Comparison of ENCODE assay signal across 6 cellular contexts in genomic region chr20:17821606-17822005, GRCh38.
DNase-seq lines count a peak whose midpoint lies in the region; ATAC-seq, FAIRE-seq and TF ChIP-seq lines count a peak whose summit lies in the region.
"Not testable (repeated sequence)": the region's sequence is repeated elsewhere in the genome, so short reads cannot be mapped to it uniquely, and the experiment has no call there.

No MANE protein-coding gene starts in this region.

- H3K27me3 Mint-ChIP-seq in Caco-2 (ENCODE audit: insufficient read depth, unreplicated experiment): not testable (repeated sequence)
- peaks cover 11% of the 10 kb centered on the region for H3K27me3 Mint-ChIP-seq in stimulated activated memory B cell treated with anti-CD40 and anti-IgM and Interleukin-4, amounts not matched to agents 10 μg/mL and 1 μg/mL and 100 μg/mL, for 72 hours

- H3K27ac Mint-ChIP-seq in Caco-2 (ENCODE audit: unreplicated experiment): peak overlapping the region; percentile 65
- peak overlapping the region; percentile 49 for H3K27ac Mint-ChIP-seq in stimulated activated memory B cell treated with anti-CD40 and anti-IgM and Interleukin-4, amounts not matched to agents 10 μg/mL and 1 μg/mL and 100 μg/mL, for 72 hours

- H3K9ac ChIP-seq in HepG2 (ENCODE audit: insufficient read depth, low read depth, low read length): not testable (repeated sequence)

- H4K20me1 ChIP-seq in HepG2 (ENCODE audit: insufficient read depth, low read length): not testable (repeated sequence)

- H3K4me3 ChIP-seq in Caco-2 (ENCODE audit: low read depth, low read length); body of pancreas; muscle layer of duodenum (ENCODE audit: low read depth in 1 of 2, low read length in 2 of 2); pancreas: not testable (repeated sequence)
- peak overlapping the region in 1 of 3 experiments; percentile 11; a peak in 1 of 6 replicates for H3K4me3 ChIP-seq in HepG2 (replicated peaks in 1 of 3; ENCODE audit: insufficient read depth in 1 of 3, low read depth in 2 of 3, low read length in 3 of 3)

- WGBS in body of pancreas, 2 donors: 68 to 79% methylated on average over 3 of the region's 3 CpGs
- 82% methylated on average over 3 of the region's 3 CpGs for WGBS in HepG2 (ENCODE audit: low lambda C conversion rate)
- WGBS in pancreas, 2 donors: 72 to 83% methylated on average over 3 of the region's 3 CpGs

- BruUV-seq in Caco-2 (replicated peaks; lab: Mats Ljungman, UMichigan); HepG2 (replicated peaks; lab: Mats Ljungman, UMichigan): not testable (repeated sequence)

- H3K4me1 ChIP-seq in Caco-2 (peaks cover 16% of the 10 kb centered on the region), body of pancreas (peaks cover 24% of the 10 kb centered on the region), HepG2 (ENCODE audit: insufficient read depth, low read length) (peaks cover 83% of the 10 kb centered on the region), pancreas (peaks cover 14 to 25% (median 25%) of the 10 kb centered on the region in 3 donors)
- not testable (repeated sequence) for H3K4me1 ChIP-seq in muscle layer of duodenum (ENCODE audit: control insufficient read depth in 1 of 2, insufficient read depth in 2 of 2, low read length in 2 of 2)

- in situ Hi-C loops in HepG2 (cut with HindIII; ENCODE audit: extremely low pct_ligation_motif_present, low pct_unique_long_range_greater_than_20kb): not testable (repeated sequence)

- not testable (repeated sequence) for ATAC-seq in body of pancreas; HepG2; pancreas; stimulated activated memory B cell treated with anti-CD40 and anti-IgM and Interleukin-4, amounts not matched to agents 10 μg/mL and 1 μg/mL and 100 μg/mL, for 72 hours

- not testable (repeated sequence) for DNase-seq in Caco-2; body of pancreas; HepG2 (ENCODE audit: low spot score)
- DNase-seq in pancreas: peak in 1 of 6 donors; percentile 27

- not testable (repeated sequence) for FAIRE-seq in HepG2 (lab: Jason Lieb, UNC); pancreas (lab: Jason Lieb, UNC)

- not testable (repeated sequence) for H3K9me3 Mint-ChIP-seq in Caco-2 (ENCODE audit: unreplicated experiment); stimulated activated memory B cell treated with anti-CD40 and anti-IgM and Interleukin-4, amounts not matched to agents 10 μg/mL and 1 μg/mL and 100 μg/mL, for 72 hours

- TF ChIP-seq POLR2A in body of pancreas (IDR thresholded peaks at IDR 0.05); HepG2 (IDR thresholded peaks at IDR 0.05; ENCODE audit: insufficient read depth in 1 of 2, low read depth in 2 of 2, low read length in 2 of 2): not testable (repeated sequence)

- peak overlapping the region; percentile 46 for H3K4me2 ChIP-seq in HepG2 (ENCODE audit: low read depth, low read length)

- not testable (repeated sequence) for TF ChIP-seq RAD21 in HepG2 (CRISPR knock-in tag; IDR thresholded peaks at IDR 0.05)

- not testable (repeated sequence) for TF ChIP-seq EP300 in HepG2 (IDR thresholded peaks at IDR 0.05; ENCODE audit: low read depth in 2 of 2, low read length in 2 of 2); HepG2 (CRISPR knock-in tag; IDR thresholded peaks at IDR 0.05; ENCODE audit: borderline replicate concordance)

- not testable (repeated sequence) for H3K9me3 ChIP-seq in Caco-2; body of pancreas; HepG2 (ENCODE audit: low read length); muscle layer of duodenum (ENCODE audit: control insufficient read depth in 1 of 2, low read length in 2 of 2); pancreas

- H3K27ac ChIP-seq in body of pancreas (peak overlapping the region; percentile 62 to 83 (median 78)), muscle layer of duodenum (ENCODE audit: low read length) (peak overlapping the region; percentile 1), pancreas (peak overlapping the region; percentile 53 to 73 (median 63))
- H3K27ac ChIP-seq in HepG2 (ENCODE audit: extremely low read length, insufficient read depth, low read length): not testable (repeated sequence)

- H3K36me3 Mint-ChIP-seq in Caco-2 (ENCODE audit: insufficient read depth, unreplicated experiment); stimulated activated memory B cell treated with anti-CD40 and anti-IgM and Interleukin-4, amounts not matched to agents 10 μg/mL and 1 μg/mL and 100 μg/mL, for 72 hours: not testable (repeated sequence)

- not testable (repeated sequence) for H2AFZ ChIP-seq in HepG2 (ENCODE audit: low read length)

- not testable (repeated sequence) for H3K36me3 ChIP-seq in Caco-2 (ENCODE audit: control insufficient read depth, insufficient read depth, low read length); body of pancreas (replicated peaks in 1 of 2; ENCODE audit: insufficient read depth in 1 of 2, low read depth in 2 of 2); HepG2 (replicated peaks in 1 of 2; ENCODE audit: control insufficient read depth in 1 of 2, insufficient read depth in 2 of 2, low read length in 2 of 2); muscle layer of duodenum (ENCODE audit: control insufficient read depth in 1 of 2, insufficient read depth in 2 of 2, low read length in 2 of 2); pancreas

- not testable (repeated sequence) for TF ChIP-seq CTCF in Caco-2 (IDR thresholded peaks at IDR 0.05; ENCODE audit: insufficient read depth in 1 of 2, low read depth in 1 of 2, low read length in 1 of 2, severe bottlenecking in 1 of 2, unreplicated experiment in 1 of 2); body of pancreas (IDR thresholded peaks at IDR 0.05); HepG2 (CRISPR knock-in tag; IDR thresholded peaks at IDR 0.05); pancreas (IDR thresholded peaks at IDR 0.05)

- intact Hi-C loops in Caco-2 (cut with micrococcal nuclease; ENCODE audit: unreplicated experiment) (loop anchor here (5.0 to 10.0 kb wide), 2 partner anchors 107 to 154 kb away; no protein-coding TSS in a partner anchor), HepG2 (cut with micrococcal nuclease; ENCODE audit: unreplicated experiment) (loop anchor here (2.0 kb wide), 1 partner anchor 35 kb away; no protein-coding TSS in a partner anchor)
- intact Hi-C loops in body of pancreas (cut with DNase I); pancreas (cut with DNase I): not testable (repeated sequence)

- H3K79me2 ChIP-seq in HepG2 (ENCODE audit: insufficient read depth, low read length): not testable (repeated sequence)

- POLR2A ChIA-PET in Caco-2 (lab: Charles Lee) (interaction anchor here (0.6 to 2.1 kb wide), 3 partner anchors 137 to 190 kb away, joined by 3 to 11 read pairs (median 8); partner anchors contain the start of gene RRBP1), HepG2 (lab: Yijun Ruan, JAX) (interaction anchor here (0.9 to 3.7 kb wide), 17 partner anchors 11 to 139 kb away, joined by 3 to 35 read pairs (median 5); partner anchors contain the start of gene RRBP1)

- not testable (repeated sequence) for H3K27me3 ChIP-seq in Caco-2 (replicated peaks; ENCODE audit: control insufficient read depth, insufficient read depth, low read length); body of pancreas; HepG2 (ENCODE audit: control insufficient read depth in 1 of 2, insufficient read depth in 2 of 2, low read length in 2 of 2); muscle layer of duodenum (ENCODE audit: low read depth, low read length); pancreas

- CTCF ChIA-PET in Caco-2 (lab: Charles Lee): interaction anchor here (0.9 kb wide), 1 partner anchor 139 kb away, joined by 5 read pairs; the partner anchor contains the start of gene RRBP1
- CTCF ChIA-PET in HepG2 (lab: Yijun Ruan, JAX; ENCODE audit: low intra/inter-chr PET ratio, low total read pairs): not testable (repeated sequence)

- H3K4me3 Mint-ChIP-seq in Caco-2 (ENCODE audit: unreplicated experiment); stimulated activated memory B cell treated with anti-CD40 and anti-IgM and Interleukin-4, amounts not matched to agents 10 μg/mL and 1 μg/mL and 100 μg/mL, for 72 hours: not testable (repeated sequence)

- H3K4me1 Mint-ChIP-seq in Caco-2 (ENCODE audit: low read depth, unreplicated experiment): peaks cover 16% of the 10 kb centered on the region
- peaks cover 15% of the 10 kb centered on the region for H3K4me1 Mint-ChIP-seq in stimulated activated memory B cell treated with anti-CD40 and anti-IgM and Interleukin-4, amounts not matched to agents 10 μg/mL and 1 μg/mL and 100 μg/mL, for 72 hours

TF ChIP-seq in HepG2, 621 proteins besides CTCF, POLR2A, EP300 and RAD21:
- TF ChIP-seq HNF1B (CRISPR knock-in tag; IDR thresholded peaks at IDR 0.05) (peak; percentile 56), ZNF501 (CRISPR knock-in tag; IDR thresholded peaks at IDR 0.05) (peak; percentile 58; the same call in 1 of the 2 replicates), ZFP41 (CRISPR knock-in tag; IDR thresholded peaks at IDR 0.05; ENCODE audit: borderline replicate concordance) (peak; percentile 11; the same call in 1 of the 2 replicates), ZNF572 (CRISPR knock-in tag; IDR thresholded peaks at IDR 0.05) (peak; percentile 75; the same call in 1 of the 2 replicates)
